In genomic region chr15:58988011-58988785, GRCh38 we compare ENCODE assay signal across 1 cellular context.
TF ChIP-seq lines count a peak whose summit lies in the region.

No MANE protein-coding gene starts in this region.

TF ChIP-seq in K562, 482 proteins besides CTCF, POLR2A, EP300 and RAD21 (continued from another document):
- peak; percentile 80; the same call in 1 of the 2 replicates for TF ChIP-seq HMGXB4 (CRISPR knock-in tag; IDR thresholded peaks at IDR 0.05)
- no peak for TF ChIP-seq ZBTB17 (CRISPR knock-in tag; IDR thresholded peaks at IDR 0.05)
- no peak for TF ChIP-seq BCOR (IDR thresholded peaks at IDR 0.05)
TF ChIP-seq in K562: peak in this region for 68.
